In the genomic region with DNA sequence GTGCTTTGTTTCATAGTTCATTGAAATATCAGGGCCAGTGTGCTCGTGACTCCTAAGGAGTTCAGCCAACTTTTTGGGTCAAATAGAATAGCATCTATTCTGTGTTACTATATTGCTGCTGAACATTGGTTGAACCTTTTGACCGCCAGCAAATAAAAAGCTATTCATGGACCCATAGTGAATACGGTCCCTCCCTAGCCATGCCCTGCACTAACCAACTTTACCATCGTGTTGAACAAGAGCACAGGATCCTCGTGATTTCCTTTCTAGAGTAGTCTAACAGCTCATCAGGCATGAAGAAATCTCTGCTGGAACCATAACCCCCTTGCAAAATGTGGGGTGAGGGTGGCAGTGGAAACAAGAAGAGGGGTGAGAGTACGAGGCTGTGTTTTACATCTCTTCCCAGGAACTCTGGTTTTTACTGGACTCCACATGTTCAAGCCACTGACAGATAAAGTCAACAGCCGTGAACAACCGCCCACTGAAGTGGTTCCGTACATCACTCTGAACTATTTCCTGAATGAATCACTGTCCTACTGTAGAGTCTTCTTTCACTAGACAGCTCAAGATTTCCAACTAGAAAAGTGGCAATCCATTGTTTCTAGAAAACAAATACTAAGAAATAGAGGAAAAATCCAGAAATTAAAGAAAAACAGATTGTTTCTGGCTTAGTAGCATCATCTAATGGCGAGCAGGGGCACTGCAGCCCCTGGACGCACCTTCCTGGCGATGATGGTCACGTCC, we compare ENCODE assay signal across 8 cellular contexts.
DNase-seq lines count a peak whose midpoint lies in the region; ATAC-seq and TF ChIP-seq lines count a peak whose summit lies in the region.

No MANE protein-coding gene starts in this region.

- H3K4me1 Mint-ChIP-seq in T-cell = peaks cover 0 to 8% (median 5%) of the 10 kb centered on the region in 3 donors
- H3K4me1 Mint-ChIP-seq in naive thymus-derived CD8-positive, alpha-beta T cell = no peaks in the 10 kb centered on the region
- H3K4me1 Mint-ChIP-seq in stimulated activated memory B cell treated with anti-CD40 and anti-IgM and Interleukin-4, amounts not matched to agents 10 μg/mL and 1 μg/mL and 100 μg/mL, for 72 hours = no peaks in the 10 kb centered on the region

- H4K12ac ChIP-seq in trophoblast cell (ENCODE audit: low read depth, low read length) = no peak overlapping the region

- no peak overlapping the region for H2AK5ac ChIP-seq in trophoblast cell (ENCODE audit: low read length)

- no peak overlapping the region for H2BK120ac ChIP-seq in trophoblast cell (ENCODE audit: insufficient read depth, low read length, poor library complexity)

- no peak overlapping the region for H3K9ac ChIP-seq in trophoblast cell (ENCODE audit: low read length)

- H3K27ac Mint-ChIP-seq in T-cell = no peak overlapping the region
- no peak overlapping the region for H3K27ac Mint-ChIP-seq in naive thymus-derived CD8-positive, alpha-beta T cell
- H3K27ac Mint-ChIP-seq in stimulated activated memory B cell treated with anti-CD40 and anti-IgM and Interleukin-4, amounts not matched to agents 10 μg/mL and 1 μg/mL and 100 μg/mL, for 72 hours = no peak overlapping the region

- no peak overlapping the region for H2BK5ac ChIP-seq in trophoblast cell (ENCODE audit: low read depth, low read length, poor library complexity)

- H2BK12ac ChIP-seq in trophoblast cell (ENCODE audit: low read length) = no peak overlapping the region

- peaks cover 1% of the 10 kb centered on the region for H3K79me1 ChIP-seq in trophoblast cell (ENCODE audit: low read length)

- DNase-seq in Right ventricle myocardium inferior (ENCODE audit: missing footprints) (no peak), cardiac septum (ENCODE audit: low spot score) (no peak), T-cell (no peak), erythroblast (lab: John Stamatoyannopoulos, UW) (peak; percentile 55 to 74), trophoblast cell (peak; percentile 29 to 64)
- DNase-seq in naive thymus-derived CD8-positive, alpha-beta T cell = no peak

- CTCF ChIA-PET in T-cell (lab: Charles Lee) = no interaction called here

- H3K79me2 ChIP-seq in trophoblast cell (ENCODE audit: control insufficient read depth, insufficient read depth, low read length, poor library complexity) = no peaks in the 10 kb centered on the region

- no CpG with 5 or more reads among the region's 13 CpGs for WGBS in trophoblast cell (ENCODE audit: extremely low coverage, insufficient coverage, insufficient read length)

- POLR2A ChIA-PET in T-cell (lab: Charles Lee) = no interaction called here
- POLR2A ChIA-PET in naive thymus-derived CD8-positive, alpha-beta T cell (lab: Charles Lee) = no interaction called here

- ATAC-seq in Right ventricle myocardium inferior = peak; percentile 52
- ATAC-seq in T-cell (replicated peaks in 1 of 4) = peak in 3 of 4 experiments; percentile 64 to 78 (median 73)
- ATAC-seq in naive thymus-derived CD8-positive, alpha-beta T cell = no peak
- ATAC-seq in HG03520 (IDR thresholded peaks at IDR 0.05; ENCODE audit: unreplicated experiment) = no peak
- ATAC-seq in stimulated activated memory B cell treated with anti-CD40 and anti-IgM and Interleukin-4, amounts not matched to agents 10 μg/mL and 1 μg/mL and 100 μg/mL, for 72 hours = no peak

- H4K8ac ChIP-seq in trophoblast cell (ENCODE audit: low read depth, low read length) = no peak overlapping the region

- no peaks in the 10 kb centered on the region for H3K36me3 ChIP-seq in trophoblast cell (ENCODE audit: control insufficient read depth in 1 of 2, insufficient read depth in 2 of 2, low read length in 2 of 2)

- no peaks in the 10 kb centered on the region for H3K36me3 Mint-ChIP-seq in T-cell
- H3K36me3 Mint-ChIP-seq in naive thymus-derived CD8-positive, alpha-beta T cell = no peaks in the 10 kb centered on the region
- no peaks in the 10 kb centered on the region for H3K36me3 Mint-ChIP-seq in stimulated activated memory B cell treated with anti-CD40 and anti-IgM and Interleukin-4, amounts not matched to agents 10 μg/mL and 1 μg/mL and 100 μg/mL, for 72 hours

- H2AFZ ChIP-seq in trophoblast cell (ENCODE audit: insufficient read depth, low read length, poor library complexity) = no peak overlapping the region

- no peak overlapping the region for H3K14ac ChIP-seq in trophoblast cell (ENCODE audit: low read length)

- no peak for TF ChIP-seq POLR2A in erythroblast (IDR thresholded peaks at IDR 0.05; ENCODE audit: low read length)

- H3K27me3 ChIP-seq in trophoblast cell (ENCODE audit: insufficient read depth, low read length) = no peaks in the 10 kb centered on the region

- no peak overlapping the region for H3K4me3 ChIP-seq in trophoblast cell (ENCODE audit: low read depth, low read length)

- no peaks in the 10 kb centered on the region for H3K4me1 ChIP-seq in trophoblast cell (ENCODE audit: control insufficient read depth in 1 of 2, insufficient read depth in 2 of 2, low read length in 2 of 2)

- no peak overlapping the region for H4K91ac ChIP-seq in trophoblast cell (ENCODE audit: low read depth, low read length)

- H3K27me3 Mint-ChIP-seq in T-cell = peaks cover 5 to 11% of the 10 kb centered on the region in 2 donors
- H3K27me3 Mint-ChIP-seq in naive thymus-derived CD8-positive, alpha-beta T cell = peaks cover 3 to 40% (median 17%) of the 10 kb centered on the region in 5 donors
- no peaks in the 10 kb centered on the region for H3K27me3 Mint-ChIP-seq in stimulated activated memory B cell treated with anti-CD40 and anti-IgM and Interleukin-4, amounts not matched to agents 10 μg/mL and 1 μg/mL and 100 μg/mL, for 72 hours

- H3K4ac ChIP-seq in trophoblast cell (ENCODE audit: low read depth, low read length) = no peak overlapping the region

- H3K27ac ChIP-seq in trophoblast cell (ENCODE audit: low read depth, low read length) = no peak overlapping the region

- H3K9me3 Mint-ChIP-seq in T-cell = peaks cover 0 to 4% (median 0%) of the 10 kb centered on the region in 3 donors
- H3K9me3 Mint-ChIP-seq in naive thymus-derived CD8-positive, alpha-beta T cell = peaks cover 0 to 9% (median 0%) of the 10 kb centered on the region in 9 donors
- peaks cover 10% of the 10 kb centered on the region for H3K9me3 Mint-ChIP-seq in stimulated activated memory B cell treated with anti-CD40 and anti-IgM and Interleukin-4, amounts not matched to agents 10 μg/mL and 1 μg/mL and 100 μg/mL, for 72 hours

- H3K23ac ChIP-seq in trophoblast cell (ENCODE audit: low read length) = no peak overlapping the region

- H3K18ac ChIP-seq in trophoblast cell (ENCODE audit: low read length) = no peak overlapping the region

- H3K4me2 ChIP-seq in trophoblast cell (ENCODE audit: low read length) = no peak overlapping the region

- no peak overlapping the region for H3K4me3 Mint-ChIP-seq in T-cell
- no peak overlapping the region for H3K4me3 Mint-ChIP-seq in naive thymus-derived CD8-positive, alpha-beta T cell
- no peak overlapping the region for H3K4me3 Mint-ChIP-seq in stimulated activated memory B cell treated with anti-CD40 and anti-IgM and Interleukin-4, amounts not matched to agents 10 μg/mL and 1 μg/mL and 100 μg/mL, for 72 hours

- no peaks in the 10 kb centered on the region for H3K9me3 ChIP-seq in trophoblast cell (ENCODE audit: insufficient read depth, low read depth, low read length)

- intact Hi-C loops in Right ventricle myocardium inferior (cut with DNase I) (loop anchor here (2.0 kb wide), 1 partner anchor 128 kb away; no protein-coding TSS in a partner anchor), cardiac septum (cut with DNase I) (no loop called here)

Comparison
In these comparisons a context has a peak if more than half of its experiments do, and no peak if none do; other contexts are left out.
1. ATAC-seq: peak in Right ventricle myocardium inferior (single experiment) and T-cell (3 of 4); none in naive thymus-derived CD8-positive, alpha-beta T cell (0 of 2), HG03520 (single experiment) and stimulated activated memory B cell treated with anti-CD40 and anti-IgM and Interleukin-4, amounts not matched to agents 10 μg/mL and 1 μg/mL and 100 μg/mL, for 72 hours (single experiment).
2. DNase-seq: peak in erythroblast (2 of 2) and trophoblast cell (2 of 2); none in Right ventricle myocardium inferior (single experiment), cardiac septum (single experiment), T-cell (0 of 34) and naive thymus-derived CD8-positive, alpha-beta T cell (0 of 10).